ENCODE assay signal across 1 cellular context in genomic region chr16:84819644-84820304, GRCh38.
A peak's percentile ranks its signal among the peaks of the same experiment; 100 is the strongest.
TF ChIP-seq lines count a peak whose summit lies in the region.

Gene CRISPLD2 (plus strand): TSS chr16:84819985. CDS start chr16:84838496, 18,511 bp downstream.

TF ChIP-seq in H1, 55 proteins besides CTCF, POLR2A, EP300 and RAD21 (continued from another document):
- peak; percentile 19 for TF ChIP-seq NANOG (IDR thresholded peaks at IDR 0.05; ENCODE audit: insufficient read depth, low read depth, low read length, poor library complexity, severe bottlenecking)
